In the genomic region with DNA sequence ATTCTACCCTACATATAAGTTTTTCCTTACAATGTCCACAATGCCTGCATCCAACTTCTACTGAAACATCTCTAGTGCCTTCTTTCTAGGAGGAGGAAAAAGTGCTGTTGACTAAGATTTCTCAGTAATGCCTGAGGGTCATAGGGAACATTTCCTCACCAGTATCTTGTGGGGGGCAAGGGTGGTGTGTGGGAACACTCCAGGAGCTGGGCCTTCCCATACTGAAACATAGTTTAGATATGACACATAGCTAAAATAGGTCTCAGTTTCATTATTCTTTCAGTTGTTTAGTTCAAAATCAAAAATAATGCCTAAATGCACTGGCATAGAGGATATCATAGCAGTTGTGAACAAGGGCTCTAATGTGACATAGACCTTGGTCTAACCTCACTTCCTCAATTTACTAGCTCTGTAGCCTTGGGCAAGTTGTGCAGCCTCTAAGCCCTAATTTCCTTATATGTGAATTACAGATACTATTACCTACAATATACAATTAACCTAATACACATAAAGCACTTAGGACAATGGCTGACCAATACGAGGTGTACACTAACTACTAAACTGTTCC, we compare ENCODE assay signal across 16 cellular contexts.
DNase-seq lines count a peak whose midpoint lies in the region; ATAC-seq lines count a peak whose summit lies in the region.
"Had no signal": no experiment of that assay in that cellular context is flagged by ENCODE, and none has a peak within 500 bp of the region (broad histone marks: within the 10 kb centered on the region; RNA-seq: fewer than 3 reads in every experiment).

No MANE protein-coding gene starts in this region.

- peak; percentile 69 for ATAC-seq in GM21526 (IDR thresholded peaks at IDR 0.05; ENCODE audit: low FRiP score, unreplicated experiment)
- peak; percentile 58 for ATAC-seq in HG03280 (IDR thresholded peaks at IDR 0.05; ENCODE audit: unreplicated experiment)
- ATAC-seq: left colon; naive thymus-derived CD4-positive, alpha-beta T cell; stimulated activated naive CD8-positive, alpha-beta T cell treated with anti-CD3 and anti-CD28 coated beads, Interleukin-15, amount 100 ng/mL, for 72 hours had no signal

- DNase-seq in EH (ENCODE audit: low read depth) (peak; percentile 6), adipocyte (ENCODE audit: low read depth) (peak; percentile 51), NCI-H2196 treated with DMSO at 0.1 percent for 48 hours (lab: John Stamatoyannopoulos, UW; ENCODE audit: unreplicated experiment) (no peak), NCI-H146 treated with DMSO at 0.1 percent for 48 hours (lab: John Stamatoyannopoulos, UW; ENCODE audit: unreplicated experiment) (no peak), NCI-H510A treated with DMSO at 0.1 percent for 48 hours (lab: John Stamatoyannopoulos, UW) (no peak)
- DNase-seq in stimulated activated CD4-positive, alpha-beta T cell treated with anti-CD3 and anti-CD28 coated beads, Interleukin-1b, Interleukin-23, amount 100 ng/mL, for 48 hours: no peak
- DNase-seq: activated CD4-positive, alpha-beta memory T cell treated with anti-CD3 and anti-CD28 coated beads, Interleukin-2, amount 10 ng/mL, durations not matched to agents 7 days and 5 days; activated effector memory CD4-positive, alpha-beta T cell treated with Interleukin-2 at 50 U/mL for 16 hours; left colon; naive thymus-derived CD4-positive, alpha-beta T cell; NCI-H1105; NCI-H510A; stimulated activated naive CD8-positive, alpha-beta T cell treated with anti-CD3 and anti-CD28 coated beads, Interleukin-15, amount 100 ng/mL, for 72 hours had no signal

- no peak overlapping the region for H3K4me3 ChIP-seq in adipocyte (ENCODE audit: low read length)
- H3K4me3 ChIP-seq: right atrium auricular region had no signal

- H3K9ac ChIP-seq in adipocyte (ENCODE audit: low read length): no peak overlapping the region

- H3K36me3 ChIP-seq in adipocyte (ENCODE audit: control insufficient read depth, insufficient read depth, low read length, severe bottlenecking): no peaks in the 10 kb centered on the region
- H3K36me3 ChIP-seq: right atrium auricular region had no signal

- H3K4me1 ChIP-seq in adipocyte (ENCODE audit: control insufficient read depth, insufficient read depth, low read length): no peaks in the 10 kb centered on the region
- H3K4me1 ChIP-seq: right atrium auricular region had no signal

- H3K27me3 ChIP-seq in adipocyte (replicated peaks; ENCODE audit: control insufficient read depth, insufficient read depth, low read length): no peaks in the 10 kb centered on the region
- H3K27me3 ChIP-seq: right atrium auricular region had no signal

- no peaks in the 10 kb centered on the region for H3K9me3 ChIP-seq in adipocyte (ENCODE audit: control insufficient read depth, low read length)
- H3K9me3 ChIP-seq: right atrium auricular region had no signal

Comparison
In these comparisons a context has a peak if more than half of its experiments do, and no peak if none do; other contexts are left out.
1. DNase-seq: peak in EH (single experiment) and adipocyte (single experiment); none in stimulated activated CD4-positive, alpha-beta T cell treated with anti-CD3 and anti-CD28 coated beads, Interleukin-1b, Interleukin-23, amount 100 ng/mL, for 48 hours (single experiment), NCI-H2196 treated with DMSO at 0.1 percent for 48 hours (single experiment), NCI-H146 treated with DMSO at 0.1 percent for 48 hours (single experiment) and NCI-H510A treated with DMSO at 0.1 percent for 48 hours (single experiment).